In genomic region chr7:4445777-4446176, GRCh38 we compare ENCODE assay signal across 1 cellular context.
TF ChIP-seq lines count a peak whose summit lies in the region.

No MANE protein-coding gene starts in this region.

TF ChIP-seq in H1, 55 proteins besides CTCF, POLR2A, EP300 and RAD21 (continued from another document):
- TF ChIP-seq JUN (IDR thresholded peaks at IDR 0.05; ENCODE audit: low read depth, low read length) (no peak), SIRT6 (IDR thresholded peaks at IDR 0.05; ENCODE audit: low read length) (no peak)
TF ChIP-seq in H1: peak in this region for 0.
